In genomic region chr1:184905601-184906322, GRCh38 we compare ENCODE assay signal across 12 cellular contexts.
DNase-seq lines count a peak whose midpoint lies in the region; ATAC-seq and TF ChIP-seq lines count a peak whose summit lies in the region.
"Had no signal": no experiment of that assay in that cellular context is flagged by ENCODE, and none has a peak within 500 bp of the region (broad histone marks: within the 10 kb centered on the region; RNA-seq: fewer than 3 reads in every experiment).

No MANE protein-coding gene starts in this region.

- H3K4me3 Mint-ChIP-seq in CD14-positive monocyte = no peak overlapping the region
- no peak overlapping the region for H3K4me3 Mint-ChIP-seq in naive thymus-derived CD8-positive, alpha-beta T cell
- H3K4me3 Mint-ChIP-seq: activated naive CD8-positive, alpha-beta T cell treated with anti-CD3 and anti-CD28 coated beads for 36 hours had no signal

- no peak for TF ChIP-seq CTCF in CD14-positive monocyte (IDR thresholded peaks at IDR 0.05)
- TF ChIP-seq CTCF in esophagus squamous epithelium (IDR thresholded peaks at IDR 0.05) = no peak

- ATAC-seq in naive thymus-derived CD8-positive, alpha-beta T cell = no peak

- H3K27me3 ChIP-seq in esophagus squamous epithelium = no peaks in the 10 kb centered on the region
- H3K27me3 ChIP-seq: BLaER1 treated with 17β-estradiol and CSF1 and Interleukin-3, amounts not matched to agents 10 nM and 100 nM had no signal

- TF ChIP-seq POLR2A in esophagus squamous epithelium (IDR thresholded peaks at IDR 0.05) = no peak

- POLR2A ChIA-PET in naive thymus-derived CD8-positive, alpha-beta T cell (lab: Charles Lee) = no interaction called here

- peak overlapping the region; percentile 71 to 95 (median 88) for H3K27ac Mint-ChIP-seq in CD14-positive monocyte
- H3K27ac Mint-ChIP-seq in naive thymus-derived CD8-positive, alpha-beta T cell = peak overlapping the region in 1 of 10 donors; percentile 79
- H3K27ac Mint-ChIP-seq: activated naive CD8-positive, alpha-beta T cell treated with anti-CD3 and anti-CD28 coated beads for 36 hours had no signal

- H3K4me3 ChIP-seq in esophagus squamous epithelium = no peak overlapping the region
- H3K4me3 ChIP-seq: BLaER1 treated with 17β-estradiol and CSF1 and Interleukin-3, amounts not matched to agents 10 nM and 100 nM had no signal

- H3K9me3 ChIP-seq in esophagus squamous epithelium = no peaks in the 10 kb centered on the region
- H3K9me3 ChIP-seq: BLaER1 treated with 17β-estradiol and CSF1 and Interleukin-3, amounts not matched to agents 10 nM and 100 nM had no signal

- DNase-seq in CD14-positive monocyte (ENCODE audit: low spot score) = no peak
- DNase-seq in HT-29 (ENCODE audit: low spot score) = peak; percentile 30
- DNase-seq in NCI-H510A treated with DMSO at 0.1 percent for 48 hours (lab: John Stamatoyannopoulos, UW) = peak; percentile 97
- DNase-seq in esophagus squamous epithelium (lab: John Stamatoyannopoulos, UW) = no peak
- no peak for DNase-seq in effector CD4-positive, alpha-beta T cell
- no peak for DNase-seq in hippocampal formation (lab: John Stamatoyannopoulos, UW)
- DNase-seq in naive thymus-derived CD8-positive, alpha-beta T cell = no peak
- DNase-seq in HUDEP-2 (lab: John Stamatoyannopoulos, UW; ENCODE audit: unreplicated experiment in 76 of 76) = no peak
- DNase-seq: activated naive CD8-positive, alpha-beta T cell treated with anti-CD3 and anti-CD28 coated beads for 36 hours; H7; left cardiac atrium had no signal

- H3K27ac ChIP-seq in esophagus squamous epithelium = peak overlapping the region in 3 of 4 donors; percentile 27 to 72 (median 63)

- H3K36me3 Mint-ChIP-seq in CD14-positive monocyte = peaks cover 6% of the 10 kb centered on the region in 2 donors
- no peaks in the 10 kb centered on the region for H3K36me3 Mint-ChIP-seq in naive thymus-derived CD8-positive, alpha-beta T cell
- H3K36me3 Mint-ChIP-seq: activated naive CD8-positive, alpha-beta T cell treated with anti-CD3 and anti-CD28 coated beads for 36 hours had no signal

- 48 to 49% methylated on average over 3 of the region's 3 CpGs for WGBS in esophagus squamous epithelium, 2 donors

- H3K4me1 ChIP-seq in esophagus squamous epithelium = peaks cover 3 to 56% (median 8%) of the 10 kb centered on the region in 3 donors

- H3K27me3 Mint-ChIP-seq in CD14-positive monocyte (ENCODE audit: low read depth in 3 of 3) = peaks cover 0 to 2% (median 1%) of the 10 kb centered on the region in 3 donors
- peaks cover 0 to 10% (median 0%) of the 10 kb centered on the region in 5 donors for H3K27me3 Mint-ChIP-seq in naive thymus-derived CD8-positive, alpha-beta T cell

- H3K36me3 ChIP-seq in esophagus squamous epithelium = no peaks in the 10 kb centered on the region
- H3K36me3 ChIP-seq: BLaER1 treated with 17β-estradiol and CSF1 and Interleukin-3, amounts not matched to agents 10 nM and 100 nM had no signal

- intact Hi-C loops in CD14-positive monocyte (cut with micrococcal nuclease) (no loop called here), esophagus squamous epithelium (cut with DNase I) (no loop called here)

- peaks cover 20% of the 10 kb centered on the region for H3K4me1 Mint-ChIP-seq in CD14-positive monocyte
- peaks cover 0 to 14% (median 4%) of the 10 kb centered on the region in 4 donors for H3K4me1 Mint-ChIP-seq in naive thymus-derived CD8-positive, alpha-beta T cell

- peaks cover 0 to 1% (median 0%) of the 10 kb centered on the region in 7 donors for H3K9me3 Mint-ChIP-seq in CD14-positive monocyte
- H3K9me3 Mint-ChIP-seq in naive thymus-derived CD8-positive, alpha-beta T cell = peaks cover 0 to 4% (median 0%) of the 10 kb centered on the region in 9 donors
- H3K9me3 Mint-ChIP-seq: activated naive CD8-positive, alpha-beta T cell treated with anti-CD3 and anti-CD28 coated beads for 36 hours had no signal

Comparison
In these comparisons a context has a peak if more than half of its experiments do, and no peak if none do; other contexts are left out.
1. DNase-seq: peak in HT-29 (single experiment) and NCI-H510A treated with DMSO at 0.1 percent for 48 hours (single experiment); none in CD14-positive monocyte (single experiment), esophagus squamous epithelium (single experiment), effector CD4-positive, alpha-beta T cell (single experiment), hippocampal formation (0 of 2), naive thymus-derived CD8-positive, alpha-beta T cell (0 of 10) and HUDEP-2 (0 of 76).